ENCODE assay signal across 8 cellular contexts in genomic region chr9:106697799-106698591, GRCh38.
DNase-seq lines count a peak whose midpoint lies in the region; ATAC-seq lines count a peak whose summit lies in the region.

No MANE protein-coding gene starts in this region.

- peak overlapping the region; percentile 37 to 43 for H3K4me3 ChIP-seq in duodenal mucosa (ENCODE audit: low read depth in 1 of 2, low read length in 2 of 2)

- no peaks in the 10 kb centered on the region for H3K4me1 ChIP-seq in duodenal mucosa (ENCODE audit: control insufficient read depth in 1 of 2, insufficient read depth in 2 of 2, low read length in 2 of 2)

- H3K27me3 ChIP-seq in duodenal mucosa (ENCODE audit: control insufficient read depth in 1 of 2, insufficient read depth in 2 of 2, low read length in 2 of 2): no peaks in the 10 kb centered on the region

- H3K27ac ChIP-seq in duodenal mucosa (ENCODE audit: low read depth, low read length): no peak overlapping the region

- no peaks in the 10 kb centered on the region for H3K9me3 ChIP-seq in duodenal mucosa (ENCODE audit: control insufficient read depth in 1 of 2, low read length in 2 of 2)

- peak; percentile 71 for DNase-seq in EL
- DNase-seq in NCI-H460 (ENCODE audit: extremely low read depth, low read depth): peak; percentile 15
- DNase-seq in mucosa of gallbladder (ENCODE audit: low spot score): peak; percentile 58
- DNase-seq in effector CD4-positive, alpha-beta T cell: no peak
- no peak for DNase-seq in stimulated activated CD4-positive, alpha-beta T cell treated with anti-CD3 and anti-CD28 coated beads, Interleukin-12 subunit alpha, Interleukin-12 subunit beta, amount 100 ng/mL, for 4 hours

- ATAC-seq in GM21737 (IDR thresholded peaks at IDR 0.05; ENCODE audit: unreplicated experiment) (no peak), HG03520 (IDR thresholded peaks at IDR 0.05; ENCODE audit: unreplicated experiment) (no peak)

- no peaks in the 10 kb centered on the region for H3K36me3 ChIP-seq in duodenal mucosa (ENCODE audit: control insufficient read depth in 1 of 2, insufficient read depth in 2 of 2, low read length in 2 of 2)

- no peak overlapping the region for H3K9ac ChIP-seq in duodenal mucosa (ENCODE audit: low read depth in 1 of 2, low read length in 2 of 2)

Comparison
In these comparisons a context has a peak if more than half of its experiments do, and no peak if none do; other contexts are left out.
1. DNase-seq: peak in EL (single experiment), NCI-H460 (single experiment) and mucosa of gallbladder (single experiment); none in effector CD4-positive, alpha-beta T cell (single experiment) and stimulated activated CD4-positive, alpha-beta T cell treated with anti-CD3 and anti-CD28 coated beads, Interleukin-12 subunit alpha, Interleukin-12 subunit beta, amount 100 ng/mL, for 4 hours (single experiment).